Comparison of ENCODE assay signal across 1 cellular context in genomic region chr7:29606287-29606721, GRCh38.
TF ChIP-seq lines count a peak whose summit lies in the region.

No MANE protein-coding gene starts in this region.

TF ChIP-seq in HepG2, 621 proteins besides CTCF, POLR2A, EP300 and RAD21:
- peak; percentile 92 for TF ChIP-seq SOX5 (CRISPR knock-in tag; IDR thresholded peaks at IDR 0.05; ENCODE audit: borderline replicate concordance)
- no peak for TF ChIP-seq SOX6 (IDR thresholded peaks at IDR 0.05)
- TF ChIP-seq SOX6 (CRISPR knock-in tag; IDR thresholded peaks at IDR 0.05), result peak; percentile 72
- TF ChIP-seq RBM39 (IDR thresholded peaks at IDR 0.05; ENCODE audit: low read depth, low read length, poor library complexity, severe bottlenecking), result no peak
- TF ChIP-seq SALL1 (CRISPR knock-in tag; IDR thresholded peaks at IDR 0.05), result peak; percentile 22; the same call in 1 of the 2 replicates
- no peak for TF ChIP-seq GABPA (IDR thresholded peaks at IDR 0.05; ENCODE audit: low read depth, low read length)
- no peak for TF ChIP-seq GABPA (CRISPR knock-in tag; IDR thresholded peaks at IDR 0.05; ENCODE audit: low read depth)
- TF ChIP-seq FOSL2 (CRISPR knock-in tag; IDR thresholded peaks at IDR 0.05), result peak; percentile 30; the same call in 1 of the 2 replicates
- TF ChIP-seq ETV6 (CRISPR knock-in tag; conservative IDR thresholded peaks at IDR 0.05), result no peak
- no peak for TF ChIP-seq ZNF431 (CRISPR knock-in tag; IDR thresholded peaks at IDR 0.05; ENCODE audit: borderline replicate concordance, low read depth)
- TF ChIP-seq SOX13 (IDR thresholded peaks at IDR 0.05), result peak; percentile 58
- TF ChIP-seq SOX13 (CRISPR knock-in tag; conservative IDR thresholded peaks at IDR 0.05 in 1 of 2, IDR thresholded peaks at IDR 0.05 in 1 of 2), result peak in 1 of 2 experiments; percentile 90; a peak in 2 of 4 replicates
- TF ChIP-seq, protein P1, sequence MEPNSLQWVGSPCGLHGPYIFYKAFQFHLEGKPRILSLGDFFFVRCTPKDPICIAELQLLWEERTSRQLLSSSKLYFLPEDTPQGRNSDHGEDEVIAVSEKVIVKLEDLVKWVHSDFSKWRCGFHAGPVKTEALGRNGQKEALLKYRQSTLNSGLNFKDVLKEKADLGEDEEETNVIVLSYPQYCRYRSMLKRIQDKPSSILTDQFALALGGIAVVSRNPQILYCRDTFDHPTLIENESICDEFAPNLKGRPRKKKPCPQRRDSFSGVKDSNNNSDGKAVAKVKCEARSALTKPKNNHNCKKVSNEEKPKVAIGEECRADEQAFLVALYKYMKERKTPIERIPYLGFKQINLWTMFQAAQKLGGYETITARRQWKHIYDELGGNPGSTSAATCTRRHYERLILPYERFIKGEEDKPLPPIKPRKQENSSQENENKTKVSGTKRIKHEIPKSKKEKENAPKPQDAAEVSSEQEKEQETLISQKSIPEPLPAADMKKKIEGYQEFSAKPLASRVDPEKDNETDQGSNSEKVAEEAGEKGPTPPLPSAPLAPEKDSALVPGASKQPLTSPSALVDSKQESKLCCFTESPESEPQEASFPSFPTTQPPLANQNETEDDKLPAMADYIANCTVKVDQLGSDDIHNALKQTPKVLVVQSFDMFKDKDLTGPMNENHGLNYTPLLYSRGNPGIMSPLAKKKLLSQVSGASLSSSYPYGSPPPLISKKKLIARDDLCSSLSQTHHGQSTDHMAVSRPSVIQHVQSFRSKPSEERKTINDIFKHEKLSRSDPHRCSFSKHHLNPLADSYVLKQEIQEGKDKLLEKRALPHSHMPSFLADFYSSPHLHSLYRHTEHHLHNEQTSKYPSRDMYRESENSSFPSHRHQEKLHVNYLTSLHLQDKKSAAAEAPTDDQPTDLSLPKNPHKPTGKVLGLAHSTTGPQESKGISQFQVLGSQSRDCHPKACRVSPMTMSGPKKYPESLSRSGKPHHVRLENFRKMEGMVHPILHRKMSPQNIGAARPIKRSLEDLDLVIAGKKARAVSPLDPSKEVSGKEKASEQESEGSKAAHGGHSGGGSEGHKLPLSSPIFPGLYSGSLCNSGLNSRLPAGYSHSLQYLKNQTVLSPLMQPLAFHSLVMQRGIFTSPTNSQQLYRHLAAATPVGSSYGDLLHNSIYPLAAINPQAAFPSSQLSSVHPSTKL (CRISPR knock-in tag; IDR thresholded peaks at IDR 0.05), result peak; percentile 53; the same call in 1 of the 2 replicates
- TF ChIP-seq TEAD3 (CRISPR knock-in tag; optimal IDR thresholded peaks at IDR 0.05; ENCODE audit: borderline replicate concordance), result peak; percentile 46
- TF ChIP-seq MED1 (CRISPR knock-in tag; IDR thresholded peaks at IDR 0.05), result 0 out of 2 replicates have a peak, but pooled peaks have one; percentile 29
